Comparison of ENCODE assay signal across 20 cellular contexts in genomic region chr1:152539901-152540300, GRCh38. TPM values are rescaled to one million over a fixed set of nuclear protein-coding genes. Genes with fewer than 3 reads are reported as not detected.
A peak's percentile ranks its signal among the peaks of the same experiment; 100 is the strongest.
DNase-seq lines count a peak whose midpoint lies in the region; ATAC-seq lines count a peak whose summit lies in the region.
"Had no signal": no experiment of that assay in that cellular context is flagged by ENCODE, and none has a peak within 500 bp of the region (broad histone marks: within the 10 kb centered on the region; RNA-seq: fewer than 3 reads in every experiment).

No MANE protein-coding gene starts in this region.

- no peak overlapping the region for H2BK12ac ChIP-seq in trophoblast cell (ENCODE audit: low read length)

- no peak overlapping the region for H3K9ac ChIP-seq in trophoblast cell (ENCODE audit: low read length)
- H3K9ac ChIP-seq: BLaER1 treated with 17β-estradiol and CSF1 and Interleukin-3, amounts not matched to agents 10 nM and 100 nM had no signal

- no peaks in the 10 kb centered on the region for H3K79me1 ChIP-seq in trophoblast cell (ENCODE audit: low read length)

- no peak overlapping the region for H3K14ac ChIP-seq in trophoblast cell (ENCODE audit: low read length)

- no peak overlapping the region for H3K4me2 ChIP-seq in trophoblast cell (ENCODE audit: low read length)
- H3K4me2 ChIP-seq: A549; BLaER1 treated with 17β-estradiol and CSF1 and Interleukin-3, amounts not matched to agents 10 nM and 100 nM had no signal

- H4K12ac ChIP-seq in trophoblast cell (ENCODE audit: low read depth, low read length): no peak overlapping the region

- H3K4me1 ChIP-seq in trophoblast cell (ENCODE audit: control insufficient read depth in 1 of 2, insufficient read depth in 2 of 2, low read length in 2 of 2): no peaks in the 10 kb centered on the region
- H3K4me1 ChIP-seq: BE2C; BLaER1 treated with 17β-estradiol and CSF1 and Interleukin-3, amounts not matched to agents 10 nM and 100 nM had no signal

- no peak overlapping the region for H2AK5ac ChIP-seq in trophoblast cell (ENCODE audit: low read length)

- no peak overlapping the region for H3K4me3 ChIP-seq in trophoblast cell (ENCODE audit: low read depth, low read length)
- H3K4me3 ChIP-seq: A549; BLaER1 treated with 17β-estradiol and CSF1 and Interleukin-3, amounts not matched to agents 10 nM and 100 nM had no signal

- DNase-seq in M059J (ENCODE audit: low read depth) (peak; percentile 12), kidney tubule cell (ENCODE audit: low spot score) (peak; percentile 74), trophoblast cell (peak; percentile 36 to 68), dermis blood vessel endothelial cell (no peak)
- no peak for DNase-seq in stimulated activated naive CD8-positive, alpha-beta T cell treated with anti-CD3 and anti-CD28 coated beads, Interleukin-15, Interleukin-2, amounts not matched to agents 100 U/mL and 50 U/mL, for 24 hours
- DNase-seq: 8988T; ACHN; AML-193; BE2C; Calu3; CD4-positive, alpha-beta T cell; CD8-positive, alpha-beta memory T cell; DND-41; GOT3; H7; HCEC 1CT had no signal

- H3K9me3 ChIP-seq in trophoblast cell (ENCODE audit: insufficient read depth, low read depth, low read length): peaks cover 27% of the 10 kb centered on the region
- H3K9me3 ChIP-seq: A549; BE2C; BLaER1 treated with 17β-estradiol and CSF1 and Interleukin-3, amounts not matched to agents 10 nM and 100 nM had no signal

- no peak overlapping the region for H2AFZ ChIP-seq in trophoblast cell (ENCODE audit: insufficient read depth, low read length, poor library complexity)

- H3K27ac ChIP-seq in trophoblast cell (ENCODE audit: low read depth, low read length): no peak overlapping the region
- H3K27ac ChIP-seq: BLaER1 treated with 17β-estradiol and CSF1 and Interleukin-3, amounts not matched to agents 10 nM and 100 nM had no signal

- H4K91ac ChIP-seq in trophoblast cell (ENCODE audit: low read depth, low read length): no peak overlapping the region

- no peaks in the 10 kb centered on the region for H3K79me2 ChIP-seq in trophoblast cell (ENCODE audit: control insufficient read depth, insufficient read depth, low read length, poor library complexity)

- no peaks in the 10 kb centered on the region for H3K36me3 ChIP-seq in trophoblast cell (ENCODE audit: control insufficient read depth in 1 of 2, insufficient read depth in 2 of 2, low read length in 2 of 2)
- H3K36me3 ChIP-seq: BE2C; BLaER1 treated with 17β-estradiol and CSF1 and Interleukin-3, amounts not matched to agents 10 nM and 100 nM had no signal

- H4K8ac ChIP-seq in trophoblast cell (ENCODE audit: low read depth, low read length): no peak overlapping the region

- H2BK120ac ChIP-seq in trophoblast cell (ENCODE audit: insufficient read depth, low read length, poor library complexity): no peak overlapping the region

- WGBS in trophoblast cell (ENCODE audit: extremely low coverage, insufficient coverage, insufficient read length): no CpG with 5 or more reads among the region's 2 CpGs

- H3K27me3 ChIP-seq in trophoblast cell (ENCODE audit: insufficient read depth, low read length): no peaks in the 10 kb centered on the region
- H3K27me3 ChIP-seq: BLaER1 treated with 17β-estradiol and CSF1 and Interleukin-3, amounts not matched to agents 10 nM and 100 nM had no signal

- no peak overlapping the region for H2BK5ac ChIP-seq in trophoblast cell (ENCODE audit: low read depth, low read length, poor library complexity)

- no peak for ATAC-seq in stimulated activated naive CD8-positive, alpha-beta T cell treated with anti-CD3 and anti-CD28 coated beads, Interleukin-15, Interleukin-2, amounts not matched to agents 100 U/mL and 50 U/mL, for 24 hours
- ATAC-seq in HG02840 (IDR thresholded peaks at IDR 0.05; ENCODE audit: low FRiP score, unreplicated experiment): no peak
- ATAC-seq: A549 had no signal

- H3K4ac ChIP-seq in trophoblast cell (ENCODE audit: low read depth, low read length): no peak overlapping the region

- H3K18ac ChIP-seq in trophoblast cell (ENCODE audit: low read length): no peak overlapping the region

- no peak overlapping the region for H3K23ac ChIP-seq in trophoblast cell (ENCODE audit: low read length)

RNA-seq across cellular contexts. Expression of gene CRCT1, which starts 25.6 kb away (rescaled TPM):
- not detected in 2 replicates for total RNA-seq in M059J (2014; rRNA removed; shearing (Covaris generic))
- polyA plus RNA-seq in trophoblast cell (2013): not detected in 2 replicates
- total RNA-seq in dermis blood vessel endothelial cell: not detected in 2 replicates
- total RNA-seq: Calu3; CD4-positive, alpha-beta T cell; CD8-positive, alpha-beta memory T cell; H7 had no signal
- polyA plus RNA-seq: CD14-positive monocyte; CD8-positive, alpha-beta memory T cell had no signal

RNA-seq across cellular contexts. Expression of gene LCE3E, which starts 26.7 kb away (rescaled TPM):
- not detected in 2 replicates for total RNA-seq in M059J (2014; rRNA removed; shearing (Covaris generic))
- not detected in 2 replicates for polyA plus RNA-seq in trophoblast cell (2013)
- total RNA-seq in dermis blood vessel endothelial cell: not detected in 2 replicates
- total RNA-seq: Calu3; CD4-positive, alpha-beta T cell; CD8-positive, alpha-beta memory T cell; H7 had no signal
- polyA plus RNA-seq: A549; CD14-positive monocyte; CD8-positive, alpha-beta memory T cell had no signal

RNA-seq across cellular contexts. Expression of gene LCE5A, which starts 29.3 kb away (rescaled TPM):
- not detected in 2 replicates for total RNA-seq in M059J (2014; rRNA removed; shearing (Covaris generic))
- not detected in 2 replicates for polyA plus RNA-seq in trophoblast cell (2013)
- not detected in 2 replicates for total RNA-seq in dermis blood vessel endothelial cell
- total RNA-seq: Calu3; CD4-positive, alpha-beta T cell; CD8-positive, alpha-beta memory T cell; H7 had no signal
- polyA plus RNA-seq: A549; CD14-positive monocyte; CD8-positive, alpha-beta memory T cell had no signal

RNA-seq across cellular contexts. Expression of gene LCE3D, which starts 40.4 kb away (rescaled TPM):
- not detected in 2 replicates for total RNA-seq in M059J (2014; rRNA removed; shearing (Covaris generic))
- polyA plus RNA-seq in trophoblast cell (2013): not detected in 2 replicates
- not detected in 2 replicates for total RNA-seq in dermis blood vessel endothelial cell
- total RNA-seq: Calu3; CD4-positive, alpha-beta T cell; CD8-positive, alpha-beta memory T cell; H7 had no signal
- polyA plus RNA-seq: CD14-positive monocyte; CD8-positive, alpha-beta memory T cell had no signal

Comparison
In these comparisons a context has a peak if more than half of its experiments do, and no peak if none do; other contexts are left out.
1. DNase-seq: peak in M059J (single experiment), kidney tubule cell (single experiment) and trophoblast cell (2 of 2); none in dermis blood vessel endothelial cell (single experiment) and stimulated activated naive CD8-positive, alpha-beta T cell treated with anti-CD3 and anti-CD28 coated beads, Interleukin-15, Interleukin-2, amounts not matched to agents 100 U/mL and 50 U/mL, for 24 hours (single experiment).